ENCODE assay signal across 8 cellular contexts in genomic region chr14:61478971-61479473, GRCh38.
DNase-seq lines count a peak whose midpoint lies in the region; ATAC-seq, FAIRE-seq and TF ChIP-seq lines count a peak whose summit lies in the region.

No MANE protein-coding gene starts in this region.

- CTCF ChIA-PET in HepG2 (lab: Yijun Ruan, JAX; ENCODE audit: low intra/inter-chr PET ratio, low total read pairs), result no interaction called here

- peaks cover 43% of the 10 kb centered on the region for H3K36me3 Mint-ChIP-seq in activated naive CD8-positive, alpha-beta T cell treated with anti-CD3 and anti-CD28 coated beads, Interleukin-2, amount 10 ng/mL, durations not matched to agents 7 days and 5 days
- H3K36me3 Mint-ChIP-seq in stimulated activated naive B cell treated with anti-CD40 and anti-IgM and Interleukin-4, amounts not matched to agents 10 μg/mL and 1 μg/mL and 100 μg/mL, for 72 hours, result no peaks in the 10 kb centered on the region

- intact Hi-C loops in HepG2 (cut with micrococcal nuclease; ENCODE audit: unreplicated experiment) (no loop called here), testis (cut with DNase I; ENCODE audit: low total_unique reads) (loop anchor here (10.0 kb wide), 1 partner anchor 256 kb away; no protein-coding TSS in a partner anchor)

- POLR2A ChIA-PET in HepG2 (lab: Yijun Ruan, JAX), result no interaction called here
- POLR2A ChIA-PET in activated naive CD8-positive, alpha-beta T cell treated with anti-CD3 and anti-CD28 coated beads, Interleukin-2, amount 10 ng/mL, durations not matched to agents 7 days and 5 days (lab: Charles Lee), result interaction anchor here (0.7 to 5.3 kb wide), 12 partner anchors 15 to 241 kb away, joined by 3 to 30 read pairs (median 4); partner anchors contain the start of gene HIF1A

- peak overlapping the region; percentile 82 for H3K4me3 Mint-ChIP-seq in activated naive CD8-positive, alpha-beta T cell treated with anti-CD3 and anti-CD28 coated beads, Interleukin-2, amount 10 ng/mL, durations not matched to agents 7 days and 5 days
- peak overlapping the region; percentile 26 to 71 for H3K4me3 Mint-ChIP-seq in stimulated activated naive B cell treated with anti-CD40 and anti-IgM and Interleukin-4, amounts not matched to agents 10 μg/mL and 1 μg/mL and 100 μg/mL, for 72 hours

- in situ Hi-C loops in HepG2 (cut with HindIII; ENCODE audit: extremely low pct_ligation_motif_present, low pct_unique_long_range_greater_than_20kb), result loop anchor here (10.0 kb wide), 1 partner anchor 56 kb away; no protein-coding TSS in a partner anchor

- H3K4me1 Mint-ChIP-seq in activated naive CD8-positive, alpha-beta T cell treated with anti-CD3 and anti-CD28 coated beads, Interleukin-2, amount 10 ng/mL, durations not matched to agents 7 days and 5 days, result peaks cover 83% of the 10 kb centered on the region
- peaks cover 46 to 66% of the 10 kb centered on the region in 2 donors for H3K4me1 Mint-ChIP-seq in stimulated activated naive B cell treated with anti-CD40 and anti-IgM and Interleukin-4, amounts not matched to agents 10 μg/mL and 1 μg/mL and 100 μg/mL, for 72 hours

- H3K9ac ChIP-seq in liver (ENCODE audit: low read depth in 1 of 2, low read length in 2 of 2) (no peak overlapping the region), HepG2 (ENCODE audit: insufficient read depth, low read depth, low read length) (no peak overlapping the region)

- no peaks in the 10 kb centered on the region for H3K27me3 Mint-ChIP-seq in activated naive CD8-positive, alpha-beta T cell treated with anti-CD3 and anti-CD28 coated beads, Interleukin-2, amount 10 ng/mL, durations not matched to agents 7 days and 5 days
- no peaks in the 10 kb centered on the region for H3K27me3 Mint-ChIP-seq in stimulated activated naive B cell treated with anti-CD40 and anti-IgM and Interleukin-4, amounts not matched to agents 10 μg/mL and 1 μg/mL and 100 μg/mL, for 72 hours

- no peaks in the 10 kb centered on the region for H3K79me2 ChIP-seq in HepG2 (ENCODE audit: insufficient read depth, low read length)

- peaks cover 4 to 16% (median 9%) of the 10 kb centered on the region in 4 donors for H3K4me1 ChIP-seq in liver (ENCODE audit: control insufficient read depth in 4 of 4, insufficient read depth in 4 of 4, low read length in 3 of 4)
- H3K4me1 ChIP-seq in HepG2 (ENCODE audit: insufficient read depth, low read length), result peaks cover 21% of the 10 kb centered on the region
- peaks cover 30% of the 10 kb centered on the region for H3K4me1 ChIP-seq in testis

- TF ChIP-seq CTCF in liver (IDR thresholded peaks at IDR 0.05; ENCODE audit: low read depth, low read length, missing input control), result no peak
- no peak for TF ChIP-seq CTCF in HepG2 (CRISPR knock-in tag; IDR thresholded peaks at IDR 0.05)
- TF ChIP-seq CTCF in testis (IDR thresholded peaks at IDR 0.05), result no peak

- BruUV-seq in HepG2 (replicated peaks; lab: Mats Ljungman, UMichigan), result no TSS peak

- no peak overlapping the region for H3K4me2 ChIP-seq in HepG2 (ENCODE audit: low read depth, low read length)

- no peak for TF ChIP-seq POLR2A in HepG2 (IDR thresholded peaks at IDR 0.05; ENCODE audit: insufficient read depth in 1 of 2, low read depth in 2 of 2, low read length in 2 of 2)
- no peak for TF ChIP-seq POLR2A in testis (IDR thresholded peaks at IDR 0.05)

- H2AFZ ChIP-seq in HepG2 (ENCODE audit: low read length), result no peak overlapping the region

- no peaks in the 10 kb centered on the region for H3K27me3 ChIP-seq in liver (ENCODE audit: control insufficient read depth in 4 of 4, insufficient read depth in 4 of 4, low read length in 3 of 4)
- no peaks in the 10 kb centered on the region for H3K27me3 ChIP-seq in HepG2 (ENCODE audit: control insufficient read depth in 1 of 2, insufficient read depth in 2 of 2, low read length in 2 of 2)
- no peaks in the 10 kb centered on the region for H3K27me3 ChIP-seq in testis

- 70% methylated on average over 6 of the region's 6 CpGs for WGBS in liver
- WGBS in HepG2 (ENCODE audit: low lambda C conversion rate), result 94% methylated on average over 6 of the region's 6 CpGs
- 73 to 78% methylated on average over 6 of the region's 6 CpGs for WGBS in testis, 2 donors

- no peaks in the 10 kb centered on the region for H4K20me1 ChIP-seq in HepG2 (ENCODE audit: insufficient read depth, low read length)

- DNase-seq in HepG2 (ENCODE audit: low spot score), result no peak
- DNase-seq in activated naive CD8-positive, alpha-beta T cell treated with anti-CD3 and anti-CD28 coated beads, Interleukin-2, amount 10 ng/mL, durations not matched to agents 7 days and 5 days, result no peak
- DNase-seq in stimulated activated naive B cell treated with anti-CD40 and anti-IgM and Interleukin-4, amounts not matched to agents 10 μg/mL and 1 μg/mL and 100 μg/mL, for 72 hours, result no peak
- no peak for DNase-seq in testis
- DNase-seq in SW 1271 (lab: John Stamatoyannopoulos, UW), result no peak
- DNase-seq in NCI-H82 (lab: John Stamatoyannopoulos, UW), result no peak

- no peaks in the 10 kb centered on the region for H3K9me3 Mint-ChIP-seq in activated naive CD8-positive, alpha-beta T cell treated with anti-CD3 and anti-CD28 coated beads, Interleukin-2, amount 10 ng/mL, durations not matched to agents 7 days and 5 days
- H3K9me3 Mint-ChIP-seq in stimulated activated naive B cell treated with anti-CD40 and anti-IgM and Interleukin-4, amounts not matched to agents 10 μg/mL and 1 μg/mL and 100 μg/mL, for 72 hours, result no peaks in the 10 kb centered on the region

- peak overlapping the region; percentile 96 for H3K27ac Mint-ChIP-seq in activated naive CD8-positive, alpha-beta T cell treated with anti-CD3 and anti-CD28 coated beads, Interleukin-2, amount 10 ng/mL, durations not matched to agents 7 days and 5 days
- peak overlapping the region; percentile 28 for H3K27ac Mint-ChIP-seq in stimulated activated naive B cell treated with anti-CD40 and anti-IgM and Interleukin-4, amounts not matched to agents 10 μg/mL and 1 μg/mL and 100 μg/mL, for 72 hours

- peak overlapping the region; percentile 76 to 82 for H3K27ac ChIP-seq in liver (ENCODE audit: low read depth in 1 of 2, low read length in 2 of 2)
- no peak overlapping the region for H3K27ac ChIP-seq in HepG2 (ENCODE audit: extremely low read length, insufficient read depth, low read length)
- no peak overlapping the region for H3K27ac ChIP-seq in testis

- TF ChIP-seq RAD21 in liver (IDR thresholded peaks at IDR 0.05) (peak in 1 of 2 donors; percentile 13), HepG2 (CRISPR knock-in tag; IDR thresholded peaks at IDR 0.05) (no peak)

- H3K9me3 ChIP-seq in liver (ENCODE audit: control insufficient read depth in 4 of 4, low read length in 3 of 4) (no peaks in the 10 kb centered on the region), HepG2 (ENCODE audit: low read length) (no peaks in the 10 kb centered on the region), testis (no peaks in the 10 kb centered on the region)

- H3K36me3 ChIP-seq in liver (ENCODE audit: control insufficient read depth in 4 of 4, insufficient read depth in 3 of 4, low read depth in 1 of 4, low read length in 3 of 4) (no peaks in the 10 kb centered on the region), HepG2 (replicated peaks in 1 of 2; ENCODE audit: control insufficient read depth in 1 of 2, insufficient read depth in 2 of 2, low read length in 2 of 2) (no peaks in the 10 kb centered on the region), testis (ENCODE audit: low read depth, missing control alignments) (no peaks in the 10 kb centered on the region)

- no peak overlapping the region for H3K4me3 ChIP-seq in liver (ENCODE audit: low read depth in 1 of 3, low read length in 3 of 3)
- H3K4me3 ChIP-seq in HepG2 (replicated peaks in 1 of 3; ENCODE audit: insufficient read depth in 1 of 3, low read depth in 2 of 3, low read length in 3 of 3), result no peak overlapping the region
- H3K4me3 ChIP-seq in testis, result no peak overlapping the region

- ATAC-seq in HepG2 (no peak), HG03432 (IDR thresholded peaks at IDR 0.05; ENCODE audit: unreplicated experiment) (peak; percentile 64)
- peak; percentile 27 for ATAC-seq in activated naive CD8-positive, alpha-beta T cell treated with anti-CD3 and anti-CD28 coated beads, Interleukin-2, amount 10 ng/mL, durations not matched to agents 7 days and 5 days (ENCODE audit: low read depth)
- peak; percentile 32 to 38 for ATAC-seq in stimulated activated naive B cell treated with anti-CD40 and anti-IgM and Interleukin-4, amounts not matched to agents 10 μg/mL and 1 μg/mL and 100 μg/mL, for 72 hours (replicated peaks)

- TF ChIP-seq EP300 in HepG2 (IDR thresholded peaks at IDR 0.05; ENCODE audit: low read depth in 2 of 2, low read length in 2 of 2) (no peak), HepG2 (CRISPR knock-in tag; IDR thresholded peaks at IDR 0.05; ENCODE audit: borderline replicate concordance) (no peak)

- no peak for FAIRE-seq in HepG2 (lab: Jason Lieb, UNC)

TF ChIP-seq in liver, 16 proteins besides CTCF, POLR2A, EP300 and RAD21 (continues in another document):
- TF ChIP-seq NR2F2 (IDR thresholded peaks at IDR 0.05), result no peak
- no peak for TF ChIP-seq HNF4G (IDR thresholded peaks at IDR 0.05)
- TF ChIP-seq, protein P1, sequence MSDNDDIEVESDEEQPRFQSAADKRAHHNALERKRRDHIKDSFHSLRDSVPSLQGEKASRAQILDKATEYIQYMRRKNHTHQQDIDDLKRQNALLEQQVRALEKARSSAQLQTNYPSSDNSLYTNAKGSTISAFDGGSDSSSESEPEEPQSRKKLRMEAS (IDR thresholded peaks at IDR 0.05), result no peak
- TF ChIP-seq, protein P2, sequence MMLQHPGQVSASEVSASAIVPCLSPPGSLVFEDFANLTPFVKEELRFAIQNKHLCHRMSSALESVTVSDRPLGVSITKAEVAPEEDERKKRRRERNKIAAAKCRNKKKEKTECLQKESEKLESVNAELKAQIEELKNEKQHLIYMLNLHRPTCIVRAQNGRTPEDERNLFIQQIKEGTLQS (IDR thresholded peaks at IDR 0.05), result no peak
- TF ChIP-seq RXRA (IDR thresholded peaks at IDR 0.05), result no peak
- TF ChIP-seq GABPA (IDR thresholded peaks at IDR 0.05 in 1 of 2, conservative IDR thresholded peaks at IDR 0.05 in 1 of 2), result no peak
- no peak for TF ChIP-seq EGR1 (IDR thresholded peaks at IDR 0.05; ENCODE audit: low read depth in 2 of 2)

TF ChIP-seq in HepG2, 621 proteins besides CTCF, POLR2A, EP300 and RAD21 (continues in another document):
- no peak for TF ChIP-seq AKAP8 (CRISPR knock-in tag; IDR thresholded peaks at IDR 0.05)
- TF ChIP-seq, protein P3, sequence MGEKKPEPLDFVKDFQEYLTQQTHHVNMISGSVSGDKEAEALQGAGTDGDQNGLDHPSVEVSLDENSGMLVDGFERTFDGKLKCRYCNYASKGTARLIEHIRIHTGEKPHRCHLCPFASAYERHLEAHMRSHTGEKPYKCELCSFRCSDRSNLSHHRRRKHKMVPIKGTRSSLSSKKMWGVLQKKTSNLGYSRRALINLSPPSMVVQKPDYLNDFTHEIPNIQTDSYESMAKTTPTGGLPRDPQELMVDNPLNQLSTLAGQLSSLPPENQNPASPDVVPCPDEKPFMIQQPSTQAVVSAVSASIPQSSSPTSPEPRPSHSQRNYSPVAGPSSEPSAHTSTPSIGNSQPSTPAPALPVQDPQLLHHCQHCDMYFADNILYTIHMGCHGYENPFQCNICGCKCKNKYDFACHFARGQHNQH (CRISPR knock-in tag; IDR thresholded peaks at IDR 0.05), result no peak

Comparison
In these comparisons a context has a peak if more than half of its experiments do, and no peak if none do; other contexts are left out.
1. H3K27ac ChIP-seq: peak in liver (2 of 2); none in HepG2 (single experiment) and testis (0 of 2).